19 cellular contexts compared by ENCODE assay signal in genomic region chr7:12851142-12851541, GRCh38.
DNase-seq lines count a peak whose midpoint lies in the region; ATAC-seq, FAIRE-seq and TF ChIP-seq lines count a peak whose summit lies in the region.
"Had no signal": no experiment of that assay in that cellular context is flagged by ENCODE, and none has a peak within 500 bp of the region (broad histone marks: within the 10 kb centered on the region; RNA-seq: fewer than 3 reads in every experiment).

No MANE protein-coding gene starts in this region.

- H3K4me1 ChIP-seq in GM23338 (ENCODE audit: insufficient read depth) (no peaks in the 10 kb centered on the region), RWPE2 (ENCODE audit: insufficient read depth, poor library complexity, severe bottlenecking) (no peaks in the 10 kb centered on the region), smooth muscle cell (ENCODE audit: low read depth) (no peaks in the 10 kb centered on the region)
- H3K4me1 ChIP-seq: HAP-1 had no signal

- H3K27me3 ChIP-seq in GM23338 (ENCODE audit: insufficient read depth) (no peaks in the 10 kb centered on the region), RWPE2 (ENCODE audit: insufficient read depth, poor library complexity, severe bottlenecking) (no peaks in the 10 kb centered on the region), smooth muscle cell (ENCODE audit: low read depth) (no peaks in the 10 kb centered on the region)

- no peaks in the 10 kb centered on the region for H3K27me3 Mint-ChIP-seq in GM23338 (ENCODE audit: insufficient read depth, low read depth, poor library complexity)
- H3K27me3 Mint-ChIP-seq: B cell; CD4-positive, alpha-beta T cell had no signal

- no peak overlapping the region for H3K4me2 ChIP-seq in GM23338
- H3K4me2 ChIP-seq in smooth muscle cell: no peak overlapping the region

- H3K36me3 Mint-ChIP-seq in GM23338 (ENCODE audit: low read depth): peaks cover 18% of the 10 kb centered on the region

- no peak for TF ChIP-seq CTCF in GM23338 (conservative IDR thresholded peaks at IDR 0.05; ENCODE audit: low read depth in 2 of 2)
- TF ChIP-seq CTCF in RWPE2 (IDR thresholded peaks at IDR 0.05; ENCODE audit: poor library complexity, severe bottlenecking): no peak
- no peak for TF ChIP-seq CTCF in smooth muscle cell (IDR thresholded peaks at IDR 0.05; ENCODE audit: borderline replicate concordance, insufficient read depth, poor library complexity, severe bottlenecking)
- TF ChIP-seq CTCF in D721Med (IDR thresholded peaks at IDR 0.05; ENCODE audit: insufficient read depth, missing control alignments): no peak

- peaks cover 25% of the 10 kb centered on the region for H3K9me3 Mint-ChIP-seq in GM23338
- H3K9me3 Mint-ChIP-seq: CD4-positive, alpha-beta T cell had no signal

- H3K9me3 ChIP-seq in RWPE2 (ENCODE audit: severe bottlenecking): no peaks in the 10 kb centered on the region
- H3K9me3 ChIP-seq in smooth muscle cell (replicated peaks; ENCODE audit: low read depth): no peaks in the 10 kb centered on the region

- H3K4me1 Mint-ChIP-seq in GM23338: no peaks in the 10 kb centered on the region
- H3K4me1 Mint-ChIP-seq: B cell had no signal

- no peak for FAIRE-seq in D721Med (lab: Jason Lieb, UNC)
- FAIRE-seq: G401.6, GM12891, H1 had no signal

- H2AFZ ChIP-seq in GM23338: 0 out of 2 replicates have a peak overlapping the region, but pooled peaks have one; percentile 60
- H2AFZ ChIP-seq in smooth muscle cell (ENCODE audit: low read depth): peak overlapping the region; percentile 66

- H3K27ac ChIP-seq in GM23338 (ENCODE audit: low read depth) (no peak overlapping the region), RWPE2 (ENCODE audit: poor library complexity, severe bottlenecking) (no peak overlapping the region), smooth muscle cell (ENCODE audit: low read depth) (peak overlapping the region; percentile 31)
- H3K27ac ChIP-seq: HL-60 had no signal

- DNase-seq in GM23338 (ENCODE audit: low spot score) (no peak), RWPE2 (ENCODE audit: low spot score) (no peak), smooth muscle cell (lab: John Stamatoyannopoulos, UW; ENCODE audit: unreplicated experiment) (no peak), D721Med (ENCODE audit: insufficient read length, low spot score) (no peak), NOMO-1 (lab: John Stamatoyannopoulos, UW; ENCODE audit: unreplicated experiment in 2 of 2) (no peak)
- DNase-seq: ACHN; C1 segment of cervical spinal cord; Calu3; CD4-positive, alpha-beta T cell; DMS79 treated with DMSO at 0.1 percent for 48 hours; EL had no signal

- 68% methylated on average over 3 of the region's 3 CpGs for WGBS in smooth muscle cell (ENCODE audit: low lambda C conversion rate)

- H3K9ac ChIP-seq in smooth muscle cell (ENCODE audit: low read depth): no peak overlapping the region

- no peaks in the 10 kb centered on the region for H3K79me2 ChIP-seq in GM23338 (replicated peaks; ENCODE audit: insufficient read depth)
- H3K79me2 ChIP-seq in smooth muscle cell (ENCODE audit: low read depth): no peaks in the 10 kb centered on the region

- H3K9me2 ChIP-seq in GM23338 (ENCODE audit: insufficient read depth): no peaks in the 10 kb centered on the region

- H3K4me3 Mint-ChIP-seq in GM23338: no peak overlapping the region
- H3K4me3 Mint-ChIP-seq: B cell; CD4-positive, alpha-beta T cell had no signal

- ATAC-seq in GM23338 (no peak), RWPE2 (ENCODE audit: low read depth) (peak; percentile 46; the same call in 1 of the 3 replicates), esophagus mucosa (peak; percentile 96), HG03045 (IDR thresholded peaks at IDR 0.05; ENCODE audit: unreplicated experiment) (no peak)

- no peaks in the 10 kb centered on the region for H4K20me1 ChIP-seq in GM23338 (replicated peaks; ENCODE audit: insufficient read depth)
- H4K20me1 ChIP-seq in smooth muscle cell (ENCODE audit: low read depth): no peaks in the 10 kb centered on the region

- no peak overlapping the region for H3K27ac Mint-ChIP-seq in GM23338
- H3K27ac Mint-ChIP-seq: B cell; CD4-positive, alpha-beta T cell had no signal

- H3K36me3 ChIP-seq in GM23338 (ENCODE audit: insufficient read depth) (no peaks in the 10 kb centered on the region), RWPE2 (ENCODE audit: low read depth) (no peaks in the 10 kb centered on the region), smooth muscle cell (ENCODE audit: low read depth) (no peaks in the 10 kb centered on the region)
- H3K36me3 ChIP-seq: HAP-1 had no signal

- H3K4me3 ChIP-seq in GM23338 (no peak overlapping the region), RWPE2 (ENCODE audit: severe bottlenecking) (no peak overlapping the region), smooth muscle cell (no peak overlapping the region)
- H3K4me3 ChIP-seq: HAP-1 had no signal

- no peaks in the 10 kb centered on the region for H3F3A ChIP-seq in GM23338 (replicated peaks; ENCODE audit: low read depth)
- H3F3A ChIP-seq in smooth muscle cell (ENCODE audit: low read depth): no peaks in the 10 kb centered on the region

TF ChIP-seq in GM23338, 12 proteins besides CTCF, POLR2A, EP300 and RAD21 (continues in another document):
- TF ChIP-seq ETS1 (IDR thresholded peaks at IDR 0.05) (no peak), ZNF331 (CRISPR knock-in tag; IDR thresholded peaks at IDR 0.05; ENCODE audit: low read depth) (no peak), NANOG (IDR thresholded peaks at IDR 0.05; ENCODE audit: borderline replicate concordance) (no peak), JUNB (IDR thresholded peaks at IDR 0.05; ENCODE audit: unreplicated experiment) (no peak), CREB1 (CRISPR knock-in tag; IDR thresholded peaks at IDR 0.05; ENCODE audit: low read depth) (no peak), POLR2AphosphoS5 (IDR thresholded peaks at IDR 0.05; ENCODE audit: low read depth) (no peak), EZH2phosphoT487 (IDR thresholded peaks at IDR 0.05; ENCODE audit: unreplicated experiment) (no peak), EZH2 (IDR thresholded peaks at IDR 0.05; ENCODE audit: low read depth, unreplicated experiment) (no peak), ZNF114 (CRISPR knock-in tag; IDR thresholded peaks at IDR 0.05) (no peak)

Comparison
In these comparisons a context has a peak if more than half of its experiments do, and no peak if none do; other contexts are left out.
1. ATAC-seq: peak in RWPE2 (single experiment) and esophagus mucosa (single experiment); none in GM23338 (single experiment) and HG03045 (single experiment).